30 cellular contexts compared by ENCODE assay signal in the genomic region with DNA sequence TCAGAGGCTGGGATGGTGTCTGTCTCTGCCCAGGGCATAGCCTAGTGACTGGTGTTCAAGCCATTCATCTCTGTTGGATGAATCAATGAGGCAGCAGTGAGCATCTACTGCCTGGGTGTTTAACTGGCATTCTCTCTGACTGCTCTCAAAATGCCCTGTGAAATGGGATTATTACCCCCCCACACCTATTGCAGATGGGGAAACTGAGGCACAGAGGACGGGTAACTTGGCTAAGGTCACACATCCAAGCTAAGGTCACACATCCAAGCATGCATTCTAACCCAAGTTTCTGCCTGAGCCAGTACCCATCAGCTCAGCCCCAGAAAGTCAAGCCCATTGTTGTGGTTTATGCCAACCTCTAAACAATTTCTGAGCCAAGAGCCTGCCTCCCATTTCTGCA. TPM values are rescaled to one million over a fixed set of nuclear protein-coding genes. Genes with fewer than 3 reads are reported as not detected.
"Had no signal": no experiment of that assay in that cellular context is flagged by ENCODE, and none has a peak within 500 bp of the region (broad histone marks: within the 10 kb centered on the region; RNA-seq: fewer than 3 reads in every experiment).

No MANE protein-coding gene starts in this region.

- H3K36me3 Mint-ChIP-seq: activated CD4-positive, alpha-beta memory T cell treated with anti-CD3 and anti-CD28 coated beads for 36 hours; activated naive CD4-positive, alpha-beta T cell treated with anti-CD3 and anti-CD28 coated beads, Interleukin-2, amount 10 ng/mL, durations not matched to agents 7 days and 5 days; activated naive CD4-positive, alpha-beta T cell treated with anti-CD3 and anti-CD28 coated beads, Interleukin-2, amount 50 U/mL, for 72 hours; activated naive CD8-positive, alpha-beta T cell treated with anti-CD3 and anti-CD28 coated beads, Interleukin-2, amount 10 ng/mL, durations not matched to agents 7 days and 5 days; brain had no signal

- H3K36me3 ChIP-seq: ascending aorta, colonic mucosa, esophagus squamous epithelium, gastroesophageal sphincter had no signal

- H3K27me3 ChIP-seq: ascending aorta, colonic mucosa had no signal

- H3K4me1 Mint-ChIP-seq: activated naive CD8-positive, alpha-beta T cell treated with anti-CD3 and anti-CD28 coated beads, Interleukin-2, amount 10 ng/mL, durations not matched to agents 7 days and 5 days; brain had no signal

- H3K27ac Mint-ChIP-seq: activated CD4-positive, alpha-beta memory T cell treated with anti-CD3 and anti-CD28 coated beads for 36 hours; activated CD4-positive, alpha-beta T cell treated with anti-CD3 and anti-CD28 coated beads for 36 hours; activated CD4-positive, alpha-beta T cell treated with anti-CD3 and anti-CD28 coated beads, Interleukin-2, amount 10 ng/mL, durations not matched to agents 24 days and 14 days; activated naive CD4-positive, alpha-beta T cell treated with anti-CD3 and anti-CD28 coated beads, Interleukin-2, amount 10 ng/mL, durations not matched to agents 7 days and 5 days; activated naive CD4-positive, alpha-beta T cell treated with anti-CD3 and anti-CD28 coated beads, Interleukin-2, amount 50 U/mL, for 72 hours; activated naive CD8-positive, alpha-beta T cell treated with anti-CD3 and anti-CD28 coated beads, Interleukin-2, amount 10 ng/mL, durations not matched to agents 7 days and 5 days; activated T-cell treated with anti-CD3 and anti-CD28 coated beads, Interleukin-2, amount 50 U/mL, for 24 hours; activated T-cell treated with anti-CD3 and anti-CD28 coated beads, Interleukin-2, amount 50 U/mL, for 72 hours; brain; T-helper 17 cell; T-helper 2 cell treated with Interferon-gamma antibody and Interleukin-4, amounts not matched to agents 5 μg/mL and 100 μg/mL, for 36 hours had no signal

- H3K9me3 ChIP-seq: ascending aorta, colonic mucosa, esophagus squamous epithelium, gastroesophageal sphincter had no signal

- H3K4me3 Mint-ChIP-seq: activated CD4-positive, alpha-beta memory T cell treated with anti-CD3 and anti-CD28 coated beads for 36 hours; activated CD4-positive, alpha-beta T cell treated with anti-CD3 and anti-CD28 coated beads for 36 hours; activated CD4-positive, alpha-beta T cell treated with anti-CD3 and anti-CD28 coated beads, Interleukin-2, amount 10 ng/mL, durations not matched to agents 24 days and 14 days; activated naive CD4-positive, alpha-beta T cell treated with anti-CD3 and anti-CD28 coated beads, Interleukin-2, amount 10 ng/mL, durations not matched to agents 7 days and 5 days; activated naive CD8-positive, alpha-beta T cell treated with anti-CD3 and anti-CD28 coated beads, Interleukin-2, amount 10 ng/mL, durations not matched to agents 7 days and 5 days; activated T-cell treated with anti-CD3 and anti-CD28 coated beads, Interleukin-2, amount 50 U/mL, for 24 hours; activated T-cell treated with anti-CD3 and anti-CD28 coated beads, Interleukin-2, amount 50 U/mL, for 72 hours; brain; T-helper 17 cell; T-helper 2 cell treated with Interferon-gamma antibody and Interleukin-4, amounts not matched to agents 5 μg/mL and 100 μg/mL, for 36 hours had no signal

- H3K9me3 Mint-ChIP-seq: activated CD4-positive, alpha-beta memory T cell treated with anti-CD3 and anti-CD28 coated beads for 36 hours; activated CD4-positive, alpha-beta T cell treated with anti-CD3 and anti-CD28 coated beads, Interleukin-2, amount 10 ng/mL, durations not matched to agents 24 days and 14 days; activated naive CD4-positive, alpha-beta T cell treated with anti-CD3 and anti-CD28 coated beads, Interleukin-2, amount 10 ng/mL, durations not matched to agents 7 days and 5 days; activated naive CD4-positive, alpha-beta T cell treated with anti-CD3 and anti-CD28 coated beads, Interleukin-2, amount 50 U/mL, for 72 hours; activated naive CD8-positive, alpha-beta T cell treated with anti-CD3 and anti-CD28 coated beads, Interleukin-2, amount 10 ng/mL, durations not matched to agents 7 days and 5 days; activated T-cell treated with anti-CD3 and anti-CD28 coated beads, Interleukin-2, amount 50 U/mL, for 24 hours; T-helper 2 cell treated with Interferon-gamma antibody and Interleukin-4, amounts not matched to agents 5 μg/mL and 100 μg/mL, for 36 hours had no signal

- ATAC-seq: activated CD4-positive, alpha-beta T cell treated with anti-CD3 and anti-CD28 coated beads for 36 hours; activated naive CD4-positive, alpha-beta T cell treated with anti-CD3 and anti-CD28 coated beads, Interleukin-2, amount 50 U/mL, for 72 hours; activated T-cell treated with anti-CD3 and anti-CD28 coated beads, Interleukin-2, amount 50 U/mL, for 72 hours; gastroesophageal sphincter; T-helper 17 cell had no signal

- H3K27ac ChIP-seq: ascending aorta, colonic mucosa, epithelial cell of prostate, esophagus squamous epithelium, gastroesophageal sphincter had no signal

- H3K4me3 ChIP-seq: ascending aorta, colonic mucosa, esophagus squamous epithelium, gastroesophageal sphincter had no signal

- FAIRE-seq: endometrium, endothelial cell of umbilical vein had no signal

- DNase-seq: activated CD4-positive, alpha-beta memory T cell treated with anti-CD3 and anti-CD28 coated beads for 36 hours; activated CD4-positive, alpha-beta T cell treated with anti-CD3 and anti-CD28 coated beads for 36 hours; activated CD4-positive, alpha-beta T cell treated with anti-CD3 and anti-CD28 coated beads, Interleukin-2, amount 10 ng/mL, durations not matched to agents 24 days and 14 days; activated CD4-positive, CD25-positive, alpha-beta regulatory T cell; activated CD4-positive, CD25-positive, alpha-beta regulatory T cell treated with anti-CD3 and anti-CD28 coated beads, Interleukin-2, amount 50 U/mL, for 72 hours; activated CD8-positive, alpha-beta memory T cell treated with anti-CD3 and anti-CD28 coated beads, Interleukin-2, amount 50 U/mL, for 48 hours; activated gamma-delta T cell; activated naive CD4-positive, alpha-beta T cell; activated naive CD4-positive, alpha-beta T cell treated with anti-CD3 and anti-CD28 coated beads, Interleukin-2, amount 10 ng/mL, durations not matched to agents 7 days and 5 days; activated naive CD8-positive, alpha-beta T cell treated with anti-CD3 and anti-CD28 coated beads, Interleukin-2, amount 10 ng/mL, durations not matched to agents 7 days and 5 days; activated T-cell treated with anti-CD3 and anti-CD28 coated beads for 4 hours; activated T-cell treated with anti-CD3 and anti-CD28 coated beads, Interleukin-2, amount 50 U/mL, for 24 hours; activated T-cell treated with anti-CD3 and anti-CD28 coated beads, Interleukin-2, amount 50 U/mL, for 72 hours; central memory CD4-positive, alpha-beta T cell; cerebellar nuclear complex; colonic mucosa; effector CD8-positive, alpha-beta T cell; esophagus squamous epithelium; foreskin melanocyte; T-helper 1 cell; T-helper 17 cell; T1000 had no signal

RNA-seq across cellular contexts. Expression of a gene that starts 5.0 kb away (rescaled TPM):
- total RNA-seq: activated naive CD8-positive, alpha-beta T cell treated with anti-CD3 and anti-CD28 coated beads, Interleukin-2, amount 10 ng/mL, durations not matched to agents 7 days and 5 days; ascending aorta; T-helper 17 cell had no signal
